Comparison of ENCODE assay signal across 1 cellular context in the genomic region with DNA sequence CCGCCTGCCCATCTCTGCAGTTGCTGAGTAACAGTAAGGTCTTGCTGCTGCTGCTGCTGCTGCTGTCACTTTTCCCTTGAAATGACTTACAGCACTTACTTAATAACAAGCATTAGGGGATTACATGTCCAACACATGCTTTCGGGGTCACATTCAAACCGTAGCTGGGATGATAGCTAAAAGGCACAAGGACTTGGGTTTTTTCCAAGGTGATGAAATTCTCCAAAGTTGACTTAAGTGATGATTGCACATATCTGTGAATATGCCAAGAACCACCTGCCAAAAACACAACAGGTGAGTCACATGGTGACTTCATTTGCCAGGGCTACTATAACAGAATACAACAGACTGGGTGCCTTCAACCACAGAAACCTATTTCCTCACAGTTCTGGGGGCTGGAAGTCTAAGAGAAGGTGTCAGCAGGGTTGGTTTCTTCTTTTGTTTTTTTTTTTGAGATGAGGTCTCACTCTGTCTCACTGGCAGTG.
TF ChIP-seq lines count a peak whose summit lies in the region.

No MANE protein-coding gene starts in this region.

TF ChIP-seq in SK-N-SH, 30 proteins besides CTCF, POLR2A, EP300 and RAD21 (continued from another document):
- TF ChIP-seq, protein P1, sequence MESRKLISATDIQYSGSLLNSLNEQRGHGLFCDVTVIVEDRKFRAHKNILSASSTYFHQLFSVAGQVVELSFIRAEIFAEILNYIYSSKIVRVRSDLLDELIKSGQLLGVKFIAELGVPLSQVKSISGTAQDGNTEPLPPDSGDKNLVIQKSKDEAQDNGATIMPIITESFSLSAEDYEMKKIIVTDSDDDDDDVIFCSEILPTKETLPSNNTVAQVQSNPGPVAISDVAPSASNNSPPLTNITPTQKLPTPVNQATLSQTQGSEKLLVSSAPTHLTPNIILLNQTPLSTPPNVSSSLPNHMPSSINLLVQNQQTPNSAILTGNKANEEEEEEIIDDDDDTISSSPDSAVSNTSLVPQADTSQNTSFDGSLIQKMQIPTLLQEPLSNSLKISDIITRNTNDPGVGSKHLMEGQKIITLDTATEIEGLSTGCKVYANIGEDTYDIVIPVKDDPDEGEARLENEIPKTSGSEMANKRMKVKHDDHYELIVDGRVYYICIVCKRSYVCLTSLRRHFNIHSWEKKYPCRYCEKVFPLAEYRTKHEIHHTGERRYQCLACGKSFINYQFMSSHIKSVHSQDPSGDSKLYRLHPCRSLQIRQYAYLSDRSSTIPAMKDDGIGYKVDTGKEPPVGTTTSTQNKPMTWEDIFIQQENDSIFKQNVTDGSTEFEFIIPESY (IDR thresholded peaks at IDR 0.05; ENCODE audit: borderline replicate concordance, low read depth) = no peak
- TF ChIP-seq NFIC (IDR thresholded peaks at IDR 0.05; ENCODE audit: borderline replicate concordance) = peak; percentile 51; the same call in 1 of the 2 replicates
- no peak for TF ChIP-seq POLR2AphosphoS5 (IDR thresholded peaks at IDR 0.05; ENCODE audit: low read depth, low read length)
- TF ChIP-seq RFX5 (IDR thresholded peaks at IDR 0.05; ENCODE audit: low read length) = no peak
- TF ChIP-seq FOSL2 (IDR thresholded peaks at IDR 0.05; ENCODE audit: borderline replicate concordance, low read depth) = peak; percentile 54; the same call in 1 of the 2 replicates
- TF ChIP-seq USF1 (IDR thresholded peaks at IDR 0.05; ENCODE audit: borderline replicate concordance, low read depth) = no peak
- TF ChIP-seq FOXM1 (IDR thresholded peaks at IDR 0.05; ENCODE audit: low read depth) = no peak
- no peak for TF ChIP-seq MEF2A (IDR thresholded peaks at IDR 0.05; ENCODE audit: borderline replicate concordance, low read depth)
- no peak for TF ChIP-seq RCOR1 (IDR thresholded peaks at IDR 0.05; ENCODE audit: low read length)
- peak; percentile 51 for TF ChIP-seq TCF12 (IDR thresholded peaks at IDR 0.05)
TF ChIP-seq in SK-N-SH: peak in this region for 4.
